Comparison of ENCODE assay signal across 9 cellular contexts in genomic region chr20:43959079-43959919, GRCh38. TPM values are rescaled to one million over a fixed set of nuclear protein-coding genes. Genes with fewer than 3 reads are reported as not detected.
DNase-seq lines count a peak whose midpoint lies in the region; ATAC-seq and TF ChIP-seq lines count a peak whose summit lies in the region.
"Had no signal": no experiment of that assay in that cellular context is flagged by ENCODE, and none has a peak within 500 bp of the region (broad histone marks: within the 10 kb centered on the region; RNA-seq: fewer than 3 reads in every experiment).

No MANE protein-coding gene starts in this region.

- TF ChIP-seq POLR2A in right lobe of liver (IDR thresholded peaks at IDR 0.05): no peak

- intact Hi-C loops in right lobe of liver (cut with DNase I): no loop called here

- H3K4me3 ChIP-seq in MG63 (no peak overlapping the region), WI38 (ENCODE audit: low read depth, low read length) (peak overlapping the region; percentile 16; the same call in 1 of the 2 replicates), right lobe of liver (peak overlapping the region in 1 of 3 donors; percentile 13)

- TF ChIP-seq CTCF in WI38 (IDR thresholded peaks at IDR 0.05; ENCODE audit: low read depth, low read length): no peak
- peak in 1 of 4 donors; percentile 5 for TF ChIP-seq CTCF in right lobe of liver (IDR thresholded peaks at IDR 0.05)

- no peaks in the 10 kb centered on the region for H3K27me3 ChIP-seq in MG63
- no peaks in the 10 kb centered on the region for H3K27me3 ChIP-seq in right lobe of liver

- H3K36me3 ChIP-seq in MG63 (no peaks in the 10 kb centered on the region), right lobe of liver (no peaks in the 10 kb centered on the region)

- H3K9me3 ChIP-seq in MG63 (no peaks in the 10 kb centered on the region), right lobe of liver (no peaks in the 10 kb centered on the region)

- H3K4me1 ChIP-seq in right lobe of liver: peaks cover 0 to 61% (median 24%) of the 10 kb centered on the region in 4 donors

- ATAC-seq in right lobe of liver (peak; percentile 73 to 84 (median 80)), HG03025 (IDR thresholded peaks at IDR 0.05; ENCODE audit: low FRiP score, unreplicated experiment) (no peak), HG03432 (IDR thresholded peaks at IDR 0.05; ENCODE audit: unreplicated experiment) (no peak), GM18909 (IDR thresholded peaks at IDR 0.05; ENCODE audit: poor library complexity, unreplicated experiment) (no peak)

- WGBS in right lobe of liver (ENCODE audit: insufficient coverage, low coverage, low lambda C conversion rate, missing lambda C conversion rate): 7% methylated on average over 19 of the region's 19 CpGs

- DNase-seq in Daoy (ENCODE audit: low read depth) (peak; percentile 46), MG63 (peak; percentile 84), right lobe of liver (peak; percentile 80 to 89 (median 81)), NCI-H226 (no peak)
- DNase-seq: NCI-H1417 treated with DMSO at 0.1 percent for 48 hours had no signal

- peak overlapping the region; percentile 1 to 68 (median 17) for H3K27ac ChIP-seq in right lobe of liver

RNA-seq across cellular contexts. Expression of gene TOX2, which starts 44.6 kb away (rescaled TPM):
- 0.06 and 1.3 TPM in 2 replicates for total RNA-seq in Daoy (2014; rRNA removed; shearing (Covaris generic))
- 0.89 TPM in 1 of 2 replicates, not detected in the other for total RNA-seq in MG63 (2014; rRNA removed; shearing (Covaris generic); ENCODE audit: low replicate concordance)
- 1 to 10 TPM; 1.5 to 5.0 (median 2.2) TPM for total RNA-seq in right lobe of liver

Comparison
In these comparisons a context has a peak if more than half of its experiments do, and no peak if none do; other contexts are left out.
1. ATAC-seq: peak in right lobe of liver (4 of 4); none in HG03025 (single experiment), HG03432 (single experiment) and GM18909 (single experiment).